In the genomic region with DNA sequence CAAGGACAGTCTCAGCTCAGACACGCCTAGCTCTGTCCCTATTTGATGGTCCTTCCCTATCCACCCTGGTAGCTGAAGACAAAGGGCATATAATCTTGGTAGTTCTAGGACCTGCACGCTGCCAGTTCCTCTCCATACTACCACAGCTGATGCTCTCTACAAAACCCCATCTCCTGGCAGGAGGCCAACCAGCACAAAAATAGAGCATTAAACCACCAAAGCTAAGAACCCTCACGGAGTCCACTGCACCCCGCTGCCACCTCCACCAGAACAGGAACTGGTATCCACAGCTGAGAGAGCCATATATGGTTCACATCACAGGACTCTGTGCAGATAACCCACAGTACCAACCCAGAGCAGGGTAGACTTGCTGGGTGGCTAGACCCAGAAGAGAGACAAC, we compare ENCODE assay signal across 25 cellular contexts.
"Had no signal": no experiment of that assay in that cellular context is flagged by ENCODE, and none has a peak within 500 bp of the region (broad histone marks: within the 10 kb centered on the region; RNA-seq: fewer than 3 reads in every experiment).

No MANE protein-coding gene starts in this region.

- H3K4me3 ChIP-seq: MG63, PC-9, SK-N-MC had no signal

- H3K27ac ChIP-seq: KMS-11, PC-9, SK-N-MC, VCaP had no signal

- ATAC-seq: activated T-helper 17 cell treated with anti-CD3 and anti-CD28 coated beads, Interleukin-2, amount 50 U/mL, for 72 hours; T-cell had no signal

- H3K9ac ChIP-seq: KMS-11 had no signal

- DNase-seq: activated CD4-positive, alpha-beta memory T cell treated with anti-CD3 and anti-CD28 coated beads for 36 hours; activated CD4-positive, alpha-beta T cell treated with anti-CD3 and anti-CD28 coated beads, Interleukin-2, amount 10 ng/mL, durations not matched to agents 7 days and 5 days; activated CD4-positive, CD25-positive, alpha-beta regulatory T cell; activated gamma-delta T cell; activated naive CD4-positive, alpha-beta T cell treated with anti-CD3 and anti-CD28 coated beads for 36 hours; activated T-cell treated with anti-CD3 and anti-CD28 coated beads for 4 hours; activated T-cell treated with anti-CD3 and anti-CD28 coated beads, Interleukin-2, amount 50 U/mL, for 48 hours; amygdala; MG63; NCI-H1048; NCI-H146; NCI-H187 treated with DMSO at 0.1 percent for 48 hours; NCI-H2081 treated with DMSO at 0.1 percent for 48 hours; NCI-H446; NCI-H524 treated with DMSO at 0.1 percent for 48 hours; NCI-H82; NK-92 treated with Interleukin-12 subunit alpha and Interleukin-12 subunit beta, amount 100 ng/mL, for 24 hours; PC-9; SIG-M5; T-cell; T1000 had no signal

- H3K9me3 ChIP-seq: MG63 had no signal

- H3K4me2 ChIP-seq: KMS-11, PC-9 had no signal

- H3K27me3 ChIP-seq: MG63 had no signal

- H2AFZ ChIP-seq: PC-9 had no signal

- H3K36me3 ChIP-seq: MG63 had no signal
